Comparison of ENCODE assay signal across 21 cellular contexts in genomic region chrX:54484666-54485065, GRCh38. TPM values are rescaled to one million over a fixed set of nuclear protein-coding genes. Genes with fewer than 3 reads are reported as not detected.
A peak's percentile ranks its signal among the peaks of the same experiment; 100 is the strongest.
DNase-seq lines count a peak whose midpoint lies in the region; ATAC-seq and TF ChIP-seq lines count a peak whose summit lies in the region.
"Had no signal": no experiment of that assay in that cellular context is flagged by ENCODE, and none has a peak within 500 bp of the region (broad histone marks: within the 10 kb centered on the region; RNA-seq: fewer than 3 reads in every experiment).

No MANE protein-coding gene starts in this region.

- no peak overlapping the region for H2BK15ac ChIP-seq in mesenchymal stem cell (ENCODE audit: low read depth, poor library complexity, severe bottlenecking)

- H2AFZ ChIP-seq in mesenchymal stem cell (ENCODE audit: low read depth, low read length), result no peak overlapping the region

- CTCF ChIA-PET in WTC11 (lab: Charles Lee), result no interaction called here
- CTCF ChIA-PET in naive thymus-derived CD4-positive, alpha-beta T cell (lab: Charles Lee), result no interaction called here

- no peak overlapping the region for H2BK120ac ChIP-seq in mesenchymal stem cell (ENCODE audit: low read depth, low read length)

- H3K4me1 Mint-ChIP-seq in WTC11, result peaks cover 53% of the 10 kb centered on the region
- H3K4me1 Mint-ChIP-seq in naive thymus-derived CD4-positive, alpha-beta T cell, result no peaks in the 10 kb centered on the region
- H3K4me1 Mint-ChIP-seq: central memory CD8-positive, alpha-beta T cell had no signal

- peaks cover 0 to 32% (median 7%) of the 10 kb centered on the region in 12 donors for H3K4me1 ChIP-seq in heart left ventricle
- peaks cover 0 to 30% of the 10 kb centered on the region in 2 donors for H3K4me1 ChIP-seq in right atrium auricular region
- peaks cover 12% of the 10 kb centered on the region for H3K4me1 ChIP-seq in mesenchymal stem cell (ENCODE audit: control insufficient read depth, insufficient read depth, low read depth, low read length)
- H3K4me1 ChIP-seq in vagina, result peaks cover 21% of the 10 kb centered on the region
- no peaks in the 10 kb centered on the region for H3K4me1 ChIP-seq in naive thymus-derived CD4-positive, alpha-beta T cell (ENCODE audit: control insufficient read depth in 2 of 2, insufficient read depth in 2 of 2, low read length in 2 of 2)
- H3K4me1 ChIP-seq: psoas muscle, upper lobe of right lung had no signal

- peaks cover 12% of the 10 kb centered on the region for H3K79me1 ChIP-seq in mesenchymal stem cell (replicated peaks; ENCODE audit: low read length, poor library complexity, severe bottlenecking)

- H3K9me3 ChIP-seq in heart left ventricle, result peaks cover 0 to 2% (median 0%) of the 10 kb centered on the region in 12 donors
- no peaks in the 10 kb centered on the region for H3K9me3 ChIP-seq in right atrium auricular region
- H3K9me3 ChIP-seq in mesenchymal stem cell (ENCODE audit: control insufficient read depth, low read length), result no peaks in the 10 kb centered on the region
- no peaks in the 10 kb centered on the region for H3K9me3 ChIP-seq in vagina
- H3K9me3 ChIP-seq in naive thymus-derived CD4-positive, alpha-beta T cell (ENCODE audit: control insufficient read depth in 2 of 3, low read length in 3 of 3), result no peaks in the 10 kb centered on the region
- H3K9me3 ChIP-seq: esophagus squamous epithelium, psoas muscle, upper lobe of right lung had no signal

- H3K14ac ChIP-seq in mesenchymal stem cell (ENCODE audit: low read length in 2 of 2), result no peak overlapping the region

- H3K27me3 ChIP-seq in heart left ventricle (peaks cover 0 to 5% (median 0%) of the 10 kb centered on the region in 9 donors), right atrium auricular region (no peaks in the 10 kb centered on the region), mesenchymal stem cell (ENCODE audit: control insufficient read depth in 1 of 2, insufficient read depth in 1 of 2, low read length in 2 of 2) (peaks cover 0 to 3% of the 10 kb centered on the region in 2 experiments), vagina (no peaks in the 10 kb centered on the region)
- H3K27me3 ChIP-seq in naive thymus-derived CD4-positive, alpha-beta T cell (ENCODE audit: control insufficient read depth in 2 of 2, insufficient read depth in 2 of 2, low read length in 2 of 2), result no peaks in the 10 kb centered on the region
- H3K27me3 ChIP-seq: esophagus squamous epithelium, upper lobe of right lung had no signal

- no peak overlapping the region for H3K4me3 Mint-ChIP-seq in WTC11
- no peak overlapping the region for H3K4me3 Mint-ChIP-seq in naive thymus-derived CD4-positive, alpha-beta T cell
- H3K4me3 Mint-ChIP-seq: activated CD8-positive, alpha-beta T cell treated with anti-CD3 and anti-CD28 coated beads, Interleukin-2, amount 10 ng/mL, durations not matched to agents 7 days and 5 days; activated T-cell treated with anti-CD3 and anti-CD28 coated beads, Interleukin-2, amount 50 U/mL, for 24 hours; central memory CD8-positive, alpha-beta T cell had no signal

- no peak overlapping the region for H3K18ac ChIP-seq in mesenchymal stem cell (ENCODE audit: low read depth in 1 of 2, low read length in 2 of 2)

- no peaks in the 10 kb centered on the region for H3K9me3 Mint-ChIP-seq in WTC11
- H3K9me3 Mint-ChIP-seq in naive thymus-derived CD4-positive, alpha-beta T cell, result peaks cover 0 to 1% (median 0%) of the 10 kb centered on the region in 11 donors
- H3K9me3 Mint-ChIP-seq: activated T-cell treated with anti-CD3 and anti-CD28 coated beads, Interleukin-2, amount 50 U/mL, for 24 hours; central memory CD8-positive, alpha-beta T cell had no signal

- peak overlapping the region in 1 of 2 experiments; percentile 37 for H3K4ac ChIP-seq in mesenchymal stem cell (ENCODE audit: low read depth in 1 of 2, low read length in 2 of 2)

- intact Hi-C loops in heart left ventricle (cut with DNase I) (loop anchor here in 3 of 10 donors (5.0 to 10.0 kb wide), 2 partner anchors 48 to 50 kb away; partner anchors contain the start of gene GNL3L (in 3 of the 3)), vagina (cut with DNase I) (no loop called here)
- intact Hi-C loops in naive thymus-derived CD4-positive, alpha-beta T cell (cut with micrococcal nuclease), result no loop called here

- H2AK5ac ChIP-seq in mesenchymal stem cell (ENCODE audit: low read length, severe bottlenecking), result no peak overlapping the region

- H3K27me3 Mint-ChIP-seq in WTC11 (ENCODE audit: low read depth), result no peaks in the 10 kb centered on the region
- peaks cover 0 to 5% (median 2%) of the 10 kb centered on the region in 5 donors for H3K27me3 Mint-ChIP-seq in naive thymus-derived CD4-positive, alpha-beta T cell
- H3K27me3 Mint-ChIP-seq: central memory CD8-positive, alpha-beta T cell had no signal

- WGBS in heart left ventricle, 4 donors, result 45 to 59% (median 52%) methylated on average over 3 of the region's 3 CpGs
- WGBS in mesenchymal stem cell, result 27% methylated on average over 2 of the region's 3 CpGs

- H3K27ac Mint-ChIP-seq in WTC11, result no peak overlapping the region; the same call in 1 of the 2 replicates
- H3K27ac Mint-ChIP-seq in naive thymus-derived CD4-positive, alpha-beta T cell, result no peak overlapping the region
- H3K27ac Mint-ChIP-seq: activated CD8-positive, alpha-beta T cell treated with anti-CD3 and anti-CD28 coated beads, Interleukin-2, amount 10 ng/mL, durations not matched to agents 7 days and 5 days; activated T-cell treated with anti-CD3 and anti-CD28 coated beads, Interleukin-2, amount 50 U/mL, for 24 hours had no signal

- H3K4me3 ChIP-seq in heart left ventricle (no peak overlapping the region), right atrium auricular region (no peak overlapping the region), mesenchymal stem cell (ENCODE audit: insufficient read depth in 1 of 2, low read depth in 1 of 2, low read length in 2 of 2) (no peak overlapping the region), vagina (no peak overlapping the region)
- no peak overlapping the region for H3K4me3 ChIP-seq in naive thymus-derived CD4-positive, alpha-beta T cell (ENCODE audit: low read length)
- H3K4me3 ChIP-seq: esophagus squamous epithelium, psoas muscle, upper lobe of right lung had no signal

- TF ChIP-seq CTCF in heart left ventricle (IDR thresholded peaks at IDR 0.05) (no peak), right atrium auricular region (IDR thresholded peaks at IDR 0.05) (no peak), WTC11 (IDR thresholded peaks at IDR 0.05) (no peak), vagina (IDR thresholded peaks at IDR 0.05) (no peak)

- no peak overlapping the region for H2BK5ac ChIP-seq in mesenchymal stem cell (ENCODE audit: low read depth, low read length, poor library complexity, severe bottlenecking)

- no peak overlapping the region for H3K9ac ChIP-seq in mesenchymal stem cell (ENCODE audit: low read length)

- H2BK12ac ChIP-seq in mesenchymal stem cell (ENCODE audit: low read length in 2 of 2), result no peak overlapping the region

- DNase-seq in heart left ventricle, result peak in 3 of 5 donors; percentile 30 to 66 (median 52)
- no peak for DNase-seq in right atrium auricular region (ENCODE audit: low spot score)
- DNase-seq in WTC11 (ENCODE audit: low spot score), result peak; percentile 15
- DNase-seq in mesenchymal stem cell, result no peak
- DNase-seq in vagina (ENCODE audit: extremely low spot score in 2 of 2), result no peak
- no peak for DNase-seq in naive thymus-derived CD4-positive, alpha-beta T cell
- no peak for DNase-seq in NCI-H2081 (lab: John Stamatoyannopoulos, UW)
- no peak for DNase-seq in iPS-NIHi11 (ENCODE audit: low spot score)
- DNase-seq: activated CD8-positive, alpha-beta T cell treated with anti-CD3 and anti-CD28 coated beads, Interleukin-2, amount 10 ng/mL, durations not matched to agents 7 days and 5 days; activated naive CD4-positive, alpha-beta T cell treated with Interleukin-2 at 50 U/mL for 16 hours; activated T-cell treated with anti-CD3 and anti-CD28 coated beads, Interleukin-2, amount 50 U/mL, for 24 hours; C1 segment of cervical spinal cord; esophagus squamous epithelium; GDM1; KBM-7; left cardiac atrium; midbrain; upper lobe of right lung had no signal

- peak overlapping the region in 6 of 12 donors; percentile 30 to 64 (median 54) for H3K27ac ChIP-seq in heart left ventricle
- no peak overlapping the region for H3K27ac ChIP-seq in right atrium auricular region
- H3K27ac ChIP-seq in mesenchymal stem cell (ENCODE audit: low read length, poor library complexity, severe bottlenecking), result no peak overlapping the region
- H3K27ac ChIP-seq in vagina, result peak overlapping the region; percentile 60
- H3K27ac ChIP-seq in naive thymus-derived CD4-positive, alpha-beta T cell (ENCODE audit: low read depth, low read length), result no peak overlapping the region
- H3K27ac ChIP-seq: psoas muscle, upper lobe of right lung had no signal

- no peak overlapping the region for H3K23ac ChIP-seq in mesenchymal stem cell (ENCODE audit: low read length in 2 of 2)

- H4K8ac ChIP-seq in mesenchymal stem cell (ENCODE audit: low read length), result no peak overlapping the region

- H3K36me3 ChIP-seq in heart left ventricle (no peaks in the 10 kb centered on the region), right atrium auricular region (no peaks in the 10 kb centered on the region), mesenchymal stem cell (ENCODE audit: control insufficient read depth in 1 of 2, insufficient read depth in 2 of 2, low read depth in 1 of 2, low read length in 2 of 2) (no peaks in the 10 kb centered on the region), vagina (no peaks in the 10 kb centered on the region)
- no peaks in the 10 kb centered on the region for H3K36me3 ChIP-seq in naive thymus-derived CD4-positive, alpha-beta T cell (ENCODE audit: control insufficient read depth in 2 of 3, insufficient read depth in 3 of 3, low read length in 3 of 3)
- H3K36me3 ChIP-seq: esophagus squamous epithelium, upper lobe of right lung had no signal

- peaks cover 2% of the 10 kb centered on the region for H3K36me3 Mint-ChIP-seq in WTC11
- H3K36me3 Mint-ChIP-seq in naive thymus-derived CD4-positive, alpha-beta T cell, result no peaks in the 10 kb centered on the region

- TF ChIP-seq POLR2A in heart left ventricle (IDR thresholded peaks at IDR 0.05), result no peak
- TF ChIP-seq POLR2A in vagina (IDR thresholded peaks at IDR 0.05), result no peak

- no peak overlapping the region for H3K4me2 ChIP-seq in mesenchymal stem cell (ENCODE audit: low read length, poor library complexity, severe bottlenecking)

- peak; percentile 48 to 67 (median 52) for ATAC-seq in heart left ventricle
- ATAC-seq in WTC11, result peak; percentile 33
- no peak for ATAC-seq in naive thymus-derived CD4-positive, alpha-beta T cell
- ATAC-seq: activated CD4-positive, CD25-positive, alpha-beta regulatory T cell treated with anti-CD3 and anti-CD28 coated beads, Interleukin-2, amount 50 U/mL, for 24 hours; activated CD8-positive, alpha-beta T cell treated with anti-CD3 and anti-CD28 coated beads, Interleukin-2, amount 10 ng/mL, durations not matched to agents 7 days and 5 days; psoas muscle; upper lobe of right lung had no signal

- POLR2A ChIA-PET in WTC11 (lab: Charles Lee), result interaction anchor here (0.6 to 1.5 kb wide), 3 partner anchors 10 to 324 kb away, joined by 3 to 4 read pairs (median 4); partner anchors contain the start of gene GNL3L
- POLR2A ChIA-PET in naive thymus-derived CD4-positive, alpha-beta T cell (lab: Charles Lee), result no interaction called here

- peak overlapping the region; percentile 18 for H4K91ac ChIP-seq in mesenchymal stem cell (ENCODE audit: low read length)

RNA-seq across cellular contexts. Expression of gene FGD1, which starts 11.4 kb away (rescaled TPM):
- total RNA-seq in heart left ventricle (1 to 10 TPM; 4.3 to 7.5 (median 6.7) TPM), right atrium auricular region (1 to 10 TPM; 5.7 to 6.6 TPM), WTC11 (2021) (32.8 to 36.3 TPM (median 33.7 TPM) in 3 replicates), vagina (8.1 TPM)
- 1 to 10 TPM; 3.9 to 4.2 TPM for polyA plus RNA-seq in heart left ventricle
- polyA plus RNA-seq in mesenchymal stem cell (2013, experiment 1 of 2), result 16.0 TPM
- polyA plus RNA-seq in mesenchymal stem cell (2013, experiment 2 of 2), result 15.4 TPM
- under 1 TPM in 2 of 5 experiments, not detected in 3; 0.07 to 0.11 TPM for total RNA-seq in naive thymus-derived CD4-positive, alpha-beta T cell
- polyA plus RNA-seq in naive thymus-derived CD4-positive, alpha-beta T cell, result 1 to 10 TPM; 1.0 to 1.1 TPM
- total RNA-seq: activated CD8-positive, alpha-beta T cell treated with anti-CD3 and anti-CD28 coated beads, Interleukin-2, amount 10 ng/mL, durations not matched to agents 7 days and 5 days had no signal

RNA-seq across cellular contexts. Expression of gene TSR2, which starts 44.5 kb away (rescaled TPM):
- total RNA-seq in heart left ventricle (10 to 100 TPM; 17.7 to 45.4 (median 34.6) TPM), right atrium auricular region (10 to 100 TPM; 16.9 to 18.8 TPM), WTC11 (2021) (43.4 to 47.4 TPM (median 45.5 TPM) in 3 replicates), vagina (14.7 TPM)
- 10 to 100 TPM; 45.0 to 54.3 TPM for polyA plus RNA-seq in heart left ventricle
- 20.3 TPM for polyA plus RNA-seq in mesenchymal stem cell (2013, experiment 1 of 2)
- 20.5 TPM for polyA plus RNA-seq in mesenchymal stem cell (2013, experiment 2 of 2)
- total RNA-seq in naive thymus-derived CD4-positive, alpha-beta T cell, result 10 to 100 TPM; 33.6 to 43.3 (median 40.5) TPM
- 10 to 100 TPM; 69.1 to 78.8 TPM for polyA plus RNA-seq in naive thymus-derived CD4-positive, alpha-beta T cell

RNA-seq across cellular contexts. Expression of gene GNL3L, which starts 45.4 kb away (rescaled TPM):
- 10 to 100 TPM; 27.1 to 44.2 (median 37.4) TPM for total RNA-seq in heart left ventricle
- 10 to 100 TPM in 1 of 2 donors, 1 to 10 TPM in 1; 5.6 to 23.1 TPM for polyA plus RNA-seq in heart left ventricle
- total RNA-seq in right atrium auricular region, result 10 to 100 TPM; 24.6 to 35.5 TPM
- total RNA-seq in WTC11 (2021), result 55.5 to 63.6 TPM (median 59.1 TPM) in 3 replicates
- polyA plus RNA-seq in mesenchymal stem cell (2013, experiment 1 of 2), result 13.5 TPM
- 13.2 TPM for polyA plus RNA-seq in mesenchymal stem cell (2013, experiment 2 of 2)
- total RNA-seq in vagina, result 25.3 TPM
- total RNA-seq in naive thymus-derived CD4-positive, alpha-beta T cell, result 10 to 100 TPM; 32.8 to 55.4 (median 41.8) TPM
- 10 to 100 TPM; 32.9 to 60.9 TPM for polyA plus RNA-seq in naive thymus-derived CD4-positive, alpha-beta T cell

Comparison
In these comparisons a context has a peak if more than half of its experiments do, and no peak if none do; other contexts are left out.
1. DNase-seq: peak in heart left ventricle (3 of 5) and WTC11 (single experiment); none in right atrium auricular region (single experiment), mesenchymal stem cell (single experiment), vagina (0 of 2), naive thymus-derived CD4-positive, alpha-beta T cell (0 of 9), NCI-H2081 (0 of 2) and iPS-NIHi11 (single experiment).